ENCODE assay signal across 29 cellular contexts in the genomic region with DNA sequence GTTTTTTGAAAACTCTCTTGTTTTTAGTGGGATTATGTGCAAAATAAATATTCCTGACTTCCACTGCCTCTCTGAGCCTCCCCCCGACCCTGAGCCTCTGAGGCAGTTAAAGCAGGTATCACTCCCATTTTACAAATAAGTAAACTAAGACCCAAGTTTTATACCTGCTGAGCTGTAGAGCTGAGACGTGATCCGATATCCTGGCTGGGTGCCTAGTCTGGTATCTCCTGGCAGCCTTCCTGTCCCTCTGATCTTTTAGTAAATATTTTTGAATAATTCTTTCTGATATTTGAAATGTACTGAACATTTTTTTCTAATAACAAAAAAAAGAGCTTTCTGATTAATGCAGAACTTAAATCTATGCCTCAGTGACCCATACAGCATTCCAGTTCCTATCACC.
"Had no signal": no experiment of that assay in that cellular context is flagged by ENCODE, and none has a peak within 500 bp of the region (broad histone marks: within the 10 kb centered on the region; RNA-seq: fewer than 3 reads in every experiment).

No MANE protein-coding gene starts in this region.

- H3K36me3 ChIP-seq: cardiac muscle cell had no signal

- H3K27ac ChIP-seq: cardiac muscle cell, PC-9, RWPE1, WERI-Rb-1 had no signal

- H3K27me3 ChIP-seq: cardiac muscle cell had no signal

- ATAC-seq: activated CD8-positive, alpha-beta memory T cell treated with anti-CD3 and anti-CD28 coated beads, Interleukin-2, amount 10 ng/mL, durations not matched to agents 7 days and 5 days; activated naive CD8-positive, alpha-beta T cell treated with anti-CD3 and anti-CD28 coated beads, Interleukin-2, amount 50 U/mL, for 24 hours; K562; Right ventricle myocardium inferior had no signal

- DNase-seq: activated CD4-positive, alpha-beta memory T cell treated with anti-CD3 and anti-CD28 coated beads, Interleukin-2, amount 10 ng/mL, durations not matched to agents 7 days and 5 days; activated CD4-positive, alpha-beta T cell treated with anti-CD3 and anti-CD28 coated beads for 1 hour; activated CD4-positive, alpha-beta T cell treated with anti-CD3 and anti-CD28 coated beads for 48 hours; activated CD4-positive, CD25-positive, alpha-beta regulatory T cell; activated CD8-positive, alpha-beta memory T cell treated with anti-CD3 and anti-CD28 coated beads for 24 hours; activated CD8-positive, alpha-beta memory T cell treated with anti-CD3 and anti-CD28 coated beads, Interleukin-2, amount 10 ng/mL, durations not matched to agents 7 days and 5 days; activated CD8-positive, alpha-beta memory T cell treated with anti-CD3 and anti-CD28 coated beads, Interleukin-2, amount 50 U/mL, for 48 hours; activated effector memory CD4-positive, alpha-beta T cell treated with Interleukin-2 at 50 U/mL for 16 hours; activated naive CD4-positive, alpha-beta T cell treated with anti-CD3 and anti-CD28 coated beads, Interleukin-2, amount 10 ng/mL, durations not matched to agents 7 days and 5 days; activated naive CD8-positive, alpha-beta T cell treated with anti-CD3 and anti-CD28 coated beads, Interleukin-2, amount 50 U/mL, for 24 hours; activated T-cell treated with anti-CD3 and anti-CD28 coated beads, Interleukin-2, amount 50 U/mL, for 48 hours; anterior cingulate cortex; NCI-H1092 treated with DMSO at 0.1 percent for 48 hours; NCI-H1694; NCI-H1930; NCI-H2081 treated with DMSO at 0.1 percent for 48 hours; NCI-H226; NCI-H446 treated with DMSO at 0.1 percent for 48 hours; NCI-H524; PC-9; SW 1271; T-helper 1 cell; T-helper 2 cell; T-helper 9 cell; WERI-Rb-1 had no signal

- H3K4me3 ChIP-seq: cardiac muscle cell, K562, PC-9 had no signal
